In the genomic region with DNA sequence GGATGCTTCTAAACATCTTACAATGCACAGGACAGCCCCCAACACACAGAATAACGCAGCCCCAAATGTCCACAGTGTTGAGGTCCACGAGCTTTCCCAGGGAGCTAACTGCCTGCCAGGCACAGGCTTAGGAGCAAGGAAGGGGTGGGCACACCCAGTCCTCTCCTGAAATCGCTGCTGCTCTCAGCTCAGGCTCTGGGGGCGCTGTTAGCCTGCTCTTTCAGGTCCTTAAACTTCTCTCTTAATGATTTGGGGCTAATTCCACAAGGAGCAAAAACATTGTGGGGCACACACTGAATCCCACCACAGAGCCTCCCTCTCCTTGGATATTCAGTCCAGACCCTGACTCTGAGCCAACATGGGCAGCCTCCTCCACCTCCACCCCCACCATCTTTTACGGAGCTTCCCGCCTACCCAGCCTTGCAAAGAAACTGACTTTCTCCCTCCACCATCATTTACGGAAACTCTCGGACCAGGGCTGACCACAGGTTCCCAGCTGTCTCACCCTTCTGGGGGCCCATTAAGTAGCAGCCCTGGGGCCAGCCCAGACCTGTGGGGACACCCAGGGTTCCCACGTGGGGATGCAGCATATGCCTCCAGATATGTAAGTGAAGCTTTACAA, we compare ENCODE assay signal across 8 cellular contexts. TPM values are rescaled to one million over a fixed set of nuclear protein-coding genes. Genes with fewer than 3 reads are reported as not detected.
A peak's percentile ranks its signal among the peaks of the same experiment; 100 is the strongest.
DNase-seq lines count a peak whose midpoint lies in the region; ATAC-seq, FAIRE-seq and TF ChIP-seq lines count a peak whose summit lies in the region.

No MANE protein-coding gene starts in this region.

- no peak for FAIRE-seq in endothelial cell of umbilical vein (lab: Jason Lieb, UNC)

- H3K4me1 ChIP-seq in HCT116 (ENCODE audit: control insufficient read depth in 1 of 2, insufficient read depth in 2 of 2, low read length in 2 of 2): peaks cover 14 to 25% of the 10 kb centered on the region in 2 experiments
- no peaks in the 10 kb centered on the region for H3K4me1 ChIP-seq in endothelial cell of umbilical vein (ENCODE audit: control insufficient read depth, extremely low read depth, insufficient read depth, low read length)

- H3K9me1 ChIP-seq in endothelial cell of umbilical vein (replicated peaks; ENCODE audit: control insufficient read depth, extremely low read depth, insufficient read depth, low read length): no peaks in the 10 kb centered on the region

- dilution Hi-C loops in endothelial cell of umbilical vein (cut with MboI; ENCODE audit: extremely low pct_ligation_motif_present, low sequenced_read_pairs): no loop called here

- no peak for TF ChIP-seq POLR2A in HCT116 (IDR thresholded peaks at IDR 0.05; ENCODE audit: borderline replicate concordance, extremely low read depth, insufficient read depth, insufficient read length)
- no peak for TF ChIP-seq POLR2A in endothelial cell of umbilical vein (IDR thresholded peaks at IDR 0.05; ENCODE audit: low read depth, low read length)

- TF ChIP-seq RAD21 in HCT116 (IDR thresholded peaks at IDR 0.05; ENCODE audit: low read depth): peak; percentile 86

- intact Hi-C loops in HCT116 (cut with micrococcal nuclease): loop anchor here (1.0 kb wide), 4 partner anchors 36 to 198 kb away; partner anchors contain the start of gene RAB37
- intact Hi-C loops in endothelial cell of umbilical vein (cut with micrococcal nuclease): loop anchor here (2.0 kb wide), 1 partner anchor 171 kb away; the partner anchor contains the start of gene RAB37

- H3K36me3 ChIP-seq in HCT116 (ENCODE audit: control insufficient read depth in 1 of 2, insufficient read depth in 2 of 2, low read length in 2 of 2) (no peaks in the 10 kb centered on the region), endothelial cell of umbilical vein (ENCODE audit: control insufficient read depth in 2 of 2, extremely low read depth in 1 of 2, insufficient read depth in 2 of 2, low read length in 2 of 2) (no peaks in the 10 kb centered on the region)

- peaks cover 5% of the 10 kb centered on the region for H3K9me3 Mint-ChIP-seq in osteocyte (ENCODE audit: unreplicated experiment)

- no peaks in the 10 kb centered on the region for H3K36me3 Mint-ChIP-seq in osteocyte (ENCODE audit: unreplicated experiment)

- ATAC-seq in HCT116: peak; percentile 75
- ATAC-seq in GM18858 (IDR thresholded peaks at IDR 0.05; ENCODE audit: unreplicated experiment): no peak

- H3K27me3 ChIP-seq in HCT116 (ENCODE audit: insufficient read depth, low read length) (peaks cover 10% of the 10 kb centered on the region; the same call in 1 of the 2 replicates), endothelial cell of umbilical vein (ENCODE audit: control insufficient read depth in 2 of 2, insufficient read depth in 2 of 2, low read length in 2 of 2) (no peaks in the 10 kb centered on the region)

- CTCF ChIA-PET in HCT116 (lab: Charles Lee): interaction anchor here (0.6 to 4.0 kb wide), 30 partner anchors 8 to 367 kb away, joined by 3 to 36 read pairs (median 4); partner anchors contain the start of genes CD300LD, FDXR, NAT9 and RAB37
- CTCF ChIA-PET in endothelial cell of umbilical vein (lab: Charles Lee): no interaction called here

- H3K27ac Mint-ChIP-seq in osteocyte (ENCODE audit: unreplicated experiment): no peak overlapping the region

- POLR2A ChIA-PET in HCT116 (lab: Charles Lee) (interaction anchor here (1.6 kb wide), 1 partner anchor 91 kb away, joined by 6 read pairs; no protein-coding TSS in a partner anchor), endothelial cell of umbilical vein (lab: Charles Lee) (no interaction called here)

- H3K4me3 ChIP-seq in HCT116 (replicated peaks in 1 of 2; ENCODE audit: low read depth in 1 of 2, low read length in 2 of 2) (no peak overlapping the region), endothelial cell of umbilical vein (replicated peaks in 1 of 3; ENCODE audit: insufficient read depth in 1 of 3, low read depth in 1 of 3, low read length in 3 of 3) (no peak overlapping the region)

- H3K27me3 Mint-ChIP-seq in osteocyte (ENCODE audit: unreplicated experiment): peaks cover 6% of the 10 kb centered on the region

- BruUV-seq in HCT116 (replicated peaks; lab: Mats Ljungman, UMichigan) (no TSS peak), endothelial cell of umbilical vein (replicated peaks; lab: Mats Ljungman, UMichigan) (no TSS peak)

- H4K20me1 ChIP-seq in HCT116 (ENCODE audit: insufficient read depth): no peaks in the 10 kb centered on the region
- H4K20me1 ChIP-seq in endothelial cell of umbilical vein (replicated peaks; ENCODE audit: control insufficient read depth, extremely low read depth, insufficient read depth, low read length): no peaks in the 10 kb centered on the region

- H3K9me2 ChIP-seq in HCT116 (ENCODE audit: insufficient read depth): no peaks in the 10 kb centered on the region

- H2AFZ ChIP-seq in HCT116 (ENCODE audit: low read depth, low read length, poor library complexity, severe bottlenecking) (no peak overlapping the region), endothelial cell of umbilical vein (ENCODE audit: low read depth, low read length) (no peak overlapping the region)

- TF ChIP-seq CTCF in HCT116 (IDR thresholded peaks at IDR 0.05 in 2 of 3, conservative IDR thresholded peaks at IDR 0.05 in 1 of 3; ENCODE audit: borderline replicate concordance in 1 of 3, insufficient read depth in 1 of 3, low read depth in 2 of 3, low read length in 2 of 3): peak; percentile 84 to 98 (median 97)
- peak; percentile 31 to 45 for TF ChIP-seq CTCF in endothelial cell of umbilical vein (IDR thresholded peaks at IDR 0.05; ENCODE audit: extremely low read depth in 1 of 2, insufficient read depth in 1 of 2, low read depth in 1 of 2, low read length in 2 of 2)
- TF ChIP-seq CTCF in osteocyte (IDR thresholded peaks at IDR 0.05): peak; percentile 50

- DNase-seq in Caki2 (ENCODE audit: low read depth) (peak; percentile 35), HCT116 (ENCODE audit: low read depth, low spot score) (peak; percentile 57), SKM-1 (lab: John Stamatoyannopoulos, UW; ENCODE audit: unreplicated experiment) (peak; percentile 32), endothelial cell of umbilical vein (ENCODE audit: low read depth, low spot score) (peak; percentile 5), osteocyte (ENCODE audit: extremely low spot score, unreplicated experiment) (no peak), NCI-H510A treated with DMSO at 0.1 percent for 48 hours (lab: John Stamatoyannopoulos, UW) (no peak), NCI-H2107 (lab: John Stamatoyannopoulos, UW) (no peak)

- H3K4me2 ChIP-seq in HCT116 (ENCODE audit: low read length) (no peak overlapping the region), endothelial cell of umbilical vein (ENCODE audit: insufficient read depth, low read length) (no peak overlapping the region)

- in situ Hi-C loops in Caki2 (cut with HindIII; ENCODE audit: low pct_unique_long_range_greater_than_20kb, low sequenced_read_pairs): no loop called here

- RAD21 ChIA-PET in HCT116 (lab: Charles Lee; ENCODE audit: low non-redundant PET in 1 of 2, low total read pairs in 2 of 2, uncharacterized antibody in 2 of 2, unreplicated experiment in 2 of 2): interaction anchor here (0.5 to 1.5 kb wide), 5 partner anchors 12 to 222 kb away, joined by 3 to 7 read pairs (median 4); no protein-coding TSS in a partner anchor

- H3K9me3 ChIP-seq in HCT116 (ENCODE audit: control insufficient read depth in 1 of 2, insufficient read depth in 1 of 2, low read depth in 1 of 2, low read length in 2 of 2): no peaks in the 10 kb centered on the region
- H3K9me3 ChIP-seq in endothelial cell of umbilical vein (replicated peaks; ENCODE audit: control insufficient read depth, insufficient read depth, low read length): no peaks in the 10 kb centered on the region

- H3K79me2 ChIP-seq in HCT116 (ENCODE audit: insufficient read depth, low read length): no peaks in the 10 kb centered on the region
- H3K79me2 ChIP-seq in endothelial cell of umbilical vein (ENCODE audit: control insufficient read depth, insufficient read depth, low read length): no peaks in the 10 kb centered on the region

- peaks cover 4% of the 10 kb centered on the region for H3K4me1 Mint-ChIP-seq in osteocyte (ENCODE audit: unreplicated experiment)

- H3K9ac ChIP-seq in HCT116 (ENCODE audit: low read length): no peak overlapping the region
- no peak overlapping the region for H3K9ac ChIP-seq in endothelial cell of umbilical vein (replicated peaks; ENCODE audit: extremely low read depth, insufficient read depth, low read length)

- no peak overlapping the region for H3K4me3 Mint-ChIP-seq in osteocyte (ENCODE audit: unreplicated experiment)

- H3K27ac ChIP-seq in HCT116 (ENCODE audit: low read depth, low read length): no peak overlapping the region
- no peak overlapping the region for H3K27ac ChIP-seq in endothelial cell of umbilical vein (ENCODE audit: insufficient read depth, low read depth, low read length)

RNA-seq across cellular contexts. Expression of gene CD300H, which starts 1.1 kb away (rescaled TPM):
- not detected in 2 replicates for total RNA-seq in Caki2 (2014; rRNA removed; shearing (Covaris generic); ENCODE audit: low replicate concordance)
- total RNA-seq in HCT116 (2021; ENCODE audit: unreplicated experiment): not detected
- polyA plus RNA-seq in HCT116 (2012): 0.30 TPM in 1 of 2 replicates, not detected in the other
- not detected in 2 replicates for total RNA-seq in endothelial cell of umbilical vein
- not detected in 2 replicates for polyA plus RNA-seq in endothelial cell of umbilical vein
- polyA plus RNA-seq in endothelial cell of umbilical vein (2011; cell fraction: cytosol; rRNA removed): not detected in 2 replicates
- not detected in 2 replicates for polyA plus RNA-seq in endothelial cell of umbilical vein (2011; cell fraction: nucleus; rRNA removed)
- not detected in 2 replicates for polyA plus RNA-seq in endothelial cell of umbilical vein (2012)
- polyA minus RNA-seq in endothelial cell of umbilical vein: not detected in 2 replicates
- polyA minus RNA-seq in endothelial cell of umbilical vein (2011; cell fraction: cytosol; rRNA and poly(A)+ RNA removed): not detected
- polyA minus RNA-seq in endothelial cell of umbilical vein (2011; cell fraction: nucleus; rRNA and poly(A)+ RNA removed): not detected in 2 replicates
- not detected in 2 replicates for total RNA-seq in osteocyte

RNA-seq across cellular contexts. Expression of gene CD300C, which starts 20.3 kb away (rescaled TPM):
- not detected in 2 replicates for total RNA-seq in Caki2 (2014; rRNA removed; shearing (Covaris generic); ENCODE audit: low replicate concordance)
- 0.15 TPM for total RNA-seq in HCT116 (2021; ENCODE audit: unreplicated experiment)
- polyA plus RNA-seq in HCT116 (2012): 0.38 and 0.45 TPM in 2 replicates
- not detected in 2 replicates for total RNA-seq in endothelial cell of umbilical vein
- polyA plus RNA-seq in endothelial cell of umbilical vein: not detected in 2 replicates
- not detected in 2 replicates for polyA plus RNA-seq in endothelial cell of umbilical vein (2011; cell fraction: cytosol; rRNA removed)
- polyA plus RNA-seq in endothelial cell of umbilical vein (2011; cell fraction: nucleus; rRNA removed): not detected in 2 replicates
- polyA plus RNA-seq in endothelial cell of umbilical vein (2012): 0.14 TPM in 1 of 2 replicates, not detected in the other
- not detected in 2 replicates for polyA minus RNA-seq in endothelial cell of umbilical vein
- not detected for polyA minus RNA-seq in endothelial cell of umbilical vein (2011; cell fraction: cytosol; rRNA and poly(A)+ RNA removed)
- not detected in 2 replicates for polyA minus RNA-seq in endothelial cell of umbilical vein (2011; cell fraction: nucleus; rRNA and poly(A)+ RNA removed)
- not detected in 2 replicates for total RNA-seq in osteocyte

RNA-seq across cellular contexts. Expression of gene CD300LD, which starts 25.8 kb away (rescaled TPM):
- total RNA-seq in Caki2 (2014; rRNA removed; shearing (Covaris generic); ENCODE audit: low replicate concordance): not detected in 2 replicates
- total RNA-seq in HCT116 (2021; ENCODE audit: unreplicated experiment) (not detected), endothelial cell of umbilical vein (not detected in 2 replicates), osteocyte (not detected in 2 replicates)
- polyA plus RNA-seq in HCT116 (2012): not detected in 2 replicates
- polyA plus RNA-seq in endothelial cell of umbilical vein: not detected in 2 replicates
- not detected in 2 replicates for polyA plus RNA-seq in endothelial cell of umbilical vein (2011; cell fraction: cytosol; rRNA removed)
- not detected in 2 replicates for polyA plus RNA-seq in endothelial cell of umbilical vein (2011; cell fraction: nucleus; rRNA removed)
- polyA plus RNA-seq in endothelial cell of umbilical vein (2012): not detected in 2 replicates
- not detected in 2 replicates for polyA minus RNA-seq in endothelial cell of umbilical vein
- not detected for polyA minus RNA-seq in endothelial cell of umbilical vein (2011; cell fraction: cytosol; rRNA and poly(A)+ RNA removed)
- polyA minus RNA-seq in endothelial cell of umbilical vein (2011; cell fraction: nucleus; rRNA and poly(A)+ RNA removed): not detected in 2 replicates

RNA-seq across cellular contexts. Expression of gene CD300LB, which starts 35.0 kb away (rescaled TPM):
- total RNA-seq in Caki2 (2014; rRNA removed; shearing (Covaris generic); ENCODE audit: low replicate concordance): not detected in 2 replicates
- not detected for total RNA-seq in HCT116 (2021; ENCODE audit: unreplicated experiment)
- polyA plus RNA-seq in HCT116 (2012): not detected in 2 replicates
- not detected in 2 replicates for total RNA-seq in endothelial cell of umbilical vein
- not detected in 2 replicates for polyA plus RNA-seq in endothelial cell of umbilical vein
- not detected in 2 replicates for polyA plus RNA-seq in endothelial cell of umbilical vein (2011; cell fraction: cytosol; rRNA removed)
- polyA plus RNA-seq in endothelial cell of umbilical vein (2011; cell fraction: nucleus; rRNA removed): not detected in 2 replicates
- polyA plus RNA-seq in endothelial cell of umbilical vein (2012): not detected in 2 replicates
- polyA minus RNA-seq in endothelial cell of umbilical vein: not detected in 2 replicates
- polyA minus RNA-seq in endothelial cell of umbilical vein (2011; cell fraction: cytosol; rRNA and poly(A)+ RNA removed): not detected
- polyA minus RNA-seq in endothelial cell of umbilical vein (2011; cell fraction: nucleus; rRNA and poly(A)+ RNA removed): not detected in 2 replicates
- total RNA-seq in osteocyte: not detected in 2 replicates

RNA-seq across cellular contexts. Expression of gene CD300E, which starts 57.3 kb away (rescaled TPM):
- not detected in 2 replicates for total RNA-seq in Caki2 (2014; rRNA removed; shearing (Covaris generic); ENCODE audit: low replicate concordance)
- not detected for total RNA-seq in HCT116 (2021; ENCODE audit: unreplicated experiment)
- not detected in 2 replicates for polyA plus RNA-seq in HCT116 (2012)
- not detected in 2 replicates for total RNA-seq in endothelial cell of umbilical vein
- polyA plus RNA-seq in endothelial cell of umbilical vein: not detected in 2 replicates
- not detected in 2 replicates for polyA plus RNA-seq in endothelial cell of umbilical vein (2011; cell fraction: cytosol; rRNA removed)
- polyA plus RNA-seq in endothelial cell of umbilical vein (2011; cell fraction: nucleus; rRNA removed): not detected in 2 replicates
- not detected in 2 replicates for polyA plus RNA-seq in endothelial cell of umbilical vein (2012)
- not detected in 2 replicates for polyA minus RNA-seq in endothelial cell of umbilical vein
- not detected for polyA minus RNA-seq in endothelial cell of umbilical vein (2011; cell fraction: cytosol; rRNA and poly(A)+ RNA removed)
- not detected in 2 replicates for polyA minus RNA-seq in endothelial cell of umbilical vein (2011; cell fraction: nucleus; rRNA and poly(A)+ RNA removed)
- total RNA-seq in osteocyte: not detected in 2 replicates

Comparison
In these comparisons a context has a peak if more than half of its experiments do, and no peak if none do; other contexts are left out.
1. DNase-seq: peak in Caki2 (single experiment), HCT116 (single experiment), SKM-1 (single experiment) and endothelial cell of umbilical vein (single experiment); none in osteocyte (single experiment), NCI-H510A treated with DMSO at 0.1 percent for 48 hours (single experiment) and NCI-H2107 (single experiment).
2. CTCF ChIP-seq: peak in every context shown above with its lines; median percentile 97 in HCT116; 50 in osteocyte; 38 in endothelial cell of umbilical vein.